In the genomic region with DNA sequence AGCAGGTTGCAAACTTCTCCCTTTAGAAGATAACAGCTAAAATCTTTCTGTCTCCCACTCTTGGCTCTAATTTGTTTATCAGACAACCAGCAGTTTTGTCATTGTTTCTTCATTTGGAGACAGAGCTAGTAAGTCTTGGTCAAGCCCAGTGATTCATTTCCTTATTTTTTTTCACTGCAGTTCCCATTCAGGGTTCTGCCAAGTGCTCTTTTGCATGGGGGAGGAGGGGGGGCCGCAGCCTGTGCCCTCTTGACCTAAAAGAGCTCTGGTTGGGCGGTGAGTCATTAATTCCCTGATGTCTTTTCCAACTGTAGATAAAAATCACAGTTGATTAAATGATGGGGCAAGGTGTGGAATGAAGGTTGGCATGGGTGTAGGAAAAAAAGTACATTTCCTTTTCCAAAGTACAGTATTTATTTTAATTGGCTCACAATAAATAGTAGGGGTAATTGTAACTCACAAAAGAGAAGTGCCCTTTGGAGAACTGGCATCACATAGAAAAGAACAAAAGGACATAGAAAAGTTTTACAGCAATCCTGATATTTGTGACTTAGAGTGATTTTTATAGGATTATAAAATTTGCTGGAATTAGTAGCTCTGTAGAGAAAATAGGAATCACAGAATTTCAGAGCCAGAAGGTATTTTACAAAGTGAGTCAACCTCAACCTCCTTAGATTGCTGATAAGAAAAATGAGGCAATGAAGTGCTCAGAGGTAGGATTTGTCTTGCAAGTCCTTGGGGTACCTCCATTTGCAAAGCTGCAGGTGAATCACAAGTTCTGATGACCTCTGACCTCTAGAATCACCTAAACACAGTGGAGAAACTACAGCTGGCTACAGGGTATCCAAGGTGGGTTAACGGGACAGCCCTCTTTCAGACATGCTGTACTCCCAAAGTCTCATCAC, we compare ENCODE assay signal across 8 cellular contexts.
DNase-seq lines count a peak whose midpoint lies in the region; ATAC-seq, FAIRE-seq and TF ChIP-seq lines count a peak whose summit lies in the region.

No MANE protein-coding gene starts in this region.

- TF ChIP-seq POLR2A in GM12892 (IDR thresholded peaks at IDR 0.05; ENCODE audit: low read depth, low read length): no peak

- no peak overlapping the region for H3K4me3 Mint-ChIP-seq in activated naive CD8-positive, alpha-beta T cell treated with anti-CD3 and anti-CD28 coated beads, Interleukin-2, amount 50 U/mL, for 24 hours
- H3K4me3 Mint-ChIP-seq in activated naive CD8-positive, alpha-beta T cell treated with anti-CD3 and anti-CD28 coated beads for 36 hours: no peak overlapping the region

- peak; percentile 14 for DNase-seq in activated naive CD8-positive, alpha-beta T cell treated with anti-CD3 and anti-CD28 coated beads, Interleukin-2, amount 50 U/mL, for 24 hours
- no peak for DNase-seq in activated naive CD8-positive, alpha-beta T cell treated with anti-CD3 and anti-CD28 coated beads for 36 hours
- DNase-seq in SKM-1 treated with dmso at 0.1 percent for 144 hours (lab: John Stamatoyannopoulos, UW; ENCODE audit: unreplicated experiment): peak; percentile 93
- peak; percentile 76 for DNase-seq in foreskin melanocyte
- peak; percentile 28 for DNase-seq in putamen (ENCODE audit: low spot score)
- no peak for DNase-seq in GM12892 (ENCODE audit: insufficient read length)

- peak; percentile 26 for ATAC-seq in activated naive CD8-positive, alpha-beta T cell treated with anti-CD3 and anti-CD28 coated beads, Interleukin-2, amount 50 U/mL, for 24 hours
- no peak for ATAC-seq in GM19395 (IDR thresholded peaks at IDR 0.05; ENCODE audit: unreplicated experiment)
- ATAC-seq in GM21447 (IDR thresholded peaks at IDR 0.05; ENCODE audit: unreplicated experiment): no peak

- H3K27me3 Mint-ChIP-seq in activated naive CD8-positive, alpha-beta T cell treated with anti-CD3 and anti-CD28 coated beads, Interleukin-2, amount 50 U/mL, for 24 hours: peaks cover 9% of the 10 kb centered on the region
- H3K27me3 Mint-ChIP-seq in activated naive CD8-positive, alpha-beta T cell treated with anti-CD3 and anti-CD28 coated beads for 36 hours: peaks cover 17% of the 10 kb centered on the region

- H3K27ac Mint-ChIP-seq in activated naive CD8-positive, alpha-beta T cell treated with anti-CD3 and anti-CD28 coated beads, Interleukin-2, amount 50 U/mL, for 24 hours: peak overlapping the region; percentile 16
- no peak overlapping the region for H3K27ac Mint-ChIP-seq in activated naive CD8-positive, alpha-beta T cell treated with anti-CD3 and anti-CD28 coated beads for 36 hours

- no peak for FAIRE-seq in GM12892 (lab: Jason Lieb, UNC)

- H3K36me3 Mint-ChIP-seq in activated naive CD8-positive, alpha-beta T cell treated with anti-CD3 and anti-CD28 coated beads, Interleukin-2, amount 50 U/mL, for 24 hours (ENCODE audit: low read depth): no peaks in the 10 kb centered on the region
- H3K36me3 Mint-ChIP-seq in activated naive CD8-positive, alpha-beta T cell treated with anti-CD3 and anti-CD28 coated beads for 36 hours: no peaks in the 10 kb centered on the region

- peaks cover 14% of the 10 kb centered on the region for H3K4me1 Mint-ChIP-seq in activated naive CD8-positive, alpha-beta T cell treated with anti-CD3 and anti-CD28 coated beads, Interleukin-2, amount 50 U/mL, for 24 hours
- H3K4me1 Mint-ChIP-seq in activated naive CD8-positive, alpha-beta T cell treated with anti-CD3 and anti-CD28 coated beads for 36 hours: peaks cover 12% of the 10 kb centered on the region

- H3K9me3 Mint-ChIP-seq in activated naive CD8-positive, alpha-beta T cell treated with anti-CD3 and anti-CD28 coated beads, Interleukin-2, amount 50 U/mL, for 24 hours: no peaks in the 10 kb centered on the region
- no peaks in the 10 kb centered on the region for H3K9me3 Mint-ChIP-seq in activated naive CD8-positive, alpha-beta T cell treated with anti-CD3 and anti-CD28 coated beads for 36 hours

Comparison
In these comparisons a context has a peak if more than half of its experiments do, and no peak if none do; other contexts are left out.
1. DNase-seq: peak in activated naive CD8-positive, alpha-beta T cell treated with anti-CD3 and anti-CD28 coated beads, Interleukin-2, amount 50 U/mL, for 24 hours (single experiment), SKM-1 treated with dmso at 0.1 percent for 144 hours (single experiment), foreskin melanocyte (single experiment) and putamen (single experiment); none in activated naive CD8-positive, alpha-beta T cell treated with anti-CD3 and anti-CD28 coated beads for 36 hours (single experiment) and GM12892 (single experiment).